1 cellular context compared by ENCODE assay signal in genomic region chr11:36018967-36019596, GRCh38.
TF ChIP-seq lines count a peak whose summit lies in the region.

No MANE protein-coding gene starts in this region.

TF ChIP-seq in IMR-90, 13 proteins besides CTCF, POLR2A, EP300 and RAD21 (continued from another document):
- no peak for TF ChIP-seq RFX5 (IDR thresholded peaks at IDR 0.05; ENCODE audit: low read depth, low read length)
- no peak for TF ChIP-seq SMC3 (IDR thresholded peaks at IDR 0.05; ENCODE audit: low read depth, low read length)
TF ChIP-seq in IMR-90: peak in this region for 0.
